1 cellular context compared by ENCODE assay signal in the genomic region with DNA sequence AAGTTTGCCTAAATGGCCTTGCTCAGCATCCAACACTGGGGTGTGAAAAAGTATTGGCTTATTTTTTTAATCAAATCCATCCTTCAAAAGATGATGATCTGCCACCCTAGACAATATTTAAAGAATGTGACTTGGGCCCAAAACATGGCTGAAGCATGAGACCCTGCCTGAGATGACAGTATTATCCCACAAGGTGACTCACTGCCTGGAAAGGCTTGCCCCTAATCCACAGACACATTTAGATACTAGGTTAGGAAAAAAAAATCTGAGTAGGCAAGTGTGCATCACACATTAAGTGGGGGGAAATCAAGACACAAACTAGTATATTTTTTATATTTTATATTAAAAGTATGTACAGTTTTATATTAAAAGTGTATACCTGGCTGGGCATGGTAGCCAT.
TF ChIP-seq lines count a peak whose summit lies in the region.

No MANE protein-coding gene starts in this region.

TF ChIP-seq in IMR-90, 13 proteins besides CTCF, POLR2A, EP300 and RAD21:
- TF ChIP-seq, protein P1, sequence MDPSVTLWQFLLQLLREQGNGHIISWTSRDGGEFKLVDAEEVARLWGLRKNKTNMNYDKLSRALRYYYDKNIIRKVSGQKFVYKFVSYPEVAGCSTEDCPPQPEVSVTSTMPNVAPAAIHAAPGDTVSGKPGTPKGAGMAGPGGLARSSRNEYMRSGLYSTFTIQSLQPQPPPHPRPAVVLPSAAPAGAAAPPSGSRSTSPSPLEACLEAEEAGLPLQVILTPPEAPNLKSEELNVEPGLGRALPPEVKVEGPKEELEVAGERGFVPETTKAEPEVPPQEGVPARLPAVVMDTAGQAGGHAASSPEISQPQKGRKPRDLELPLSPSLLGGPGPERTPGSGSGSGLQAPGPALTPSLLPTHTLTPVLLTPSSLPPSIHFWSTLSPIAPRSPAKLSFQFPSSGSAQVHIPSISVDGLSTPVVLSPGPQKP (IDR thresholded peaks at IDR 0.05; ENCODE audit: borderline replicate concordance, low read depth, low read length) = no peak
- TF ChIP-seq FOS (IDR thresholded peaks at IDR 0.05; ENCODE audit: low read depth, low read length) = peak; percentile 39; the same call in 1 of the 2 replicates
- peak; percentile 15; the same call in 1 of the 2 replicates for TF ChIP-seq BHLHE40 (IDR thresholded peaks at IDR 0.05; ENCODE audit: low read depth, low read length)
- peak; percentile 52; the same call in 1 of the 2 replicates for TF ChIP-seq MAFK (IDR thresholded peaks at IDR 0.05; ENCODE audit: low read depth, low read length)
